In genomic region chr6:86407128-86407527, GRCh38 we compare ENCODE assay signal across 5 cellular contexts.
"Had no signal": no experiment of that assay in that cellular context is flagged by ENCODE, and none has a peak within 500 bp of the region (broad histone marks: within the 10 kb centered on the region; RNA-seq: fewer than 3 reads in every experiment).

No MANE protein-coding gene starts in this region.

- H3K4me3 ChIP-seq: GM23248, HAP-1 had no signal

- DNase-seq: GM23248, GOT3, H7, KBM-7 had no signal

- H3K9ac ChIP-seq: GM23248 had no signal

- H3K27ac ChIP-seq: GM23248 had no signal

- H3K4me1 ChIP-seq: HAP-1 had no signal

- H3K36me3 ChIP-seq: HAP-1 had no signal
